8 cellular contexts compared by ENCODE assay signal in the genomic region with DNA sequence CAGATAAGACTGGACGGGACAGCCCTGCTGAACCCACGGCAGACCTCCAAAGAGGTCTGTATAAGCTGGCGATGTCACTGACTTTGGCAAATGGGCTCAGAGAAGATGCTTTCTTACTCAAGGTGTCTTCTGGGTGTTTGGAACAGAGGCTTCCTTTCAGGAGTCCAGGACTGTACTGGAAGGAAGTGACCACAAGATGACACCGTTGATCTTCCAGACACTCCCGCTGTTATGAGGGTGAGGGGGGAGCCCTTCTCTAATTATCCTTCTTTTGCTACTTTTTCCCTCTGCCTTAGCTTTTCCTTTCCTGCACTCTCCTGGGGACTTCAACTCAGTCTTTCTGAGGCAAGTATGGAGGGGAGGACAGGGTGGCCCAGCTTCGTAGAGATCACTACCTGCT.
DNase-seq lines count a peak whose midpoint lies in the region; ATAC-seq, FAIRE-seq and TF ChIP-seq lines count a peak whose summit lies in the region.

No MANE protein-coding gene starts in this region.

- intact Hi-C loops in kidney (cut with DNase I) (no loop called here), vagina (cut with DNase I) (no loop called here)

- H3K36me3 ChIP-seq in WERI-Rb-1: no peaks in the 10 kb centered on the region
- no peaks in the 10 kb centered on the region for H3K36me3 ChIP-seq in kidney (ENCODE audit: control insufficient read depth in 1 of 2, insufficient read depth in 2 of 2, low read length in 2 of 2)
- H3K36me3 ChIP-seq in vagina: no peaks in the 10 kb centered on the region

- H3K27me3 ChIP-seq in WERI-Rb-1 (ENCODE audit: insufficient read depth, low read depth, severe bottlenecking) (no peaks in the 10 kb centered on the region), vagina (no peaks in the 10 kb centered on the region)

- H3K4me3 ChIP-seq in WERI-Rb-1 (ENCODE audit: low read depth, low read length): no peak overlapping the region
- peak overlapping the region; percentile 2 to 39 for H3K4me3 ChIP-seq in kidney (ENCODE audit: low read length in 2 of 2)
- peak overlapping the region in 1 of 2 donors; percentile 25 for H3K4me3 ChIP-seq in vagina

- peak; percentile 50 for DNase-seq in 8988T
- DNase-seq in G401 (ENCODE audit: low spot score): peak; percentile 3
- DNase-seq in WERI-Rb-1: peak; percentile 41
- DNase-seq in kidney: no peak
- no peak for DNase-seq in vagina (ENCODE audit: extremely low spot score in 2 of 2)
- no peak for DNase-seq in GM19238 (ENCODE audit: insufficient read length, low spot score)

- H3K9me3 ChIP-seq in WERI-Rb-1 (ENCODE audit: severe bottlenecking) (no peaks in the 10 kb centered on the region), kidney (ENCODE audit: control insufficient read depth in 1 of 2, low read length in 2 of 2) (no peaks in the 10 kb centered on the region), vagina (no peaks in the 10 kb centered on the region)

- TF ChIP-seq CTCF in WERI-Rb-1 (IDR thresholded peaks at IDR 0.05; ENCODE audit: low read depth, low read length) (peak; percentile 89), kidney (IDR thresholded peaks at IDR 0.05; ENCODE audit: borderline replicate concordance, extremely low read depth, insufficient read depth) (peak; percentile 12), vagina (IDR thresholded peaks at IDR 0.05) (no peak)

- no peak overlapping the region for H3K27ac ChIP-seq in WERI-Rb-1
- no peak overlapping the region for H3K27ac ChIP-seq in kidney (ENCODE audit: low read depth in 2 of 2, low read length in 2 of 2)
- no peak overlapping the region for H3K27ac ChIP-seq in vagina

- no peak for FAIRE-seq in kidney (lab: Jason Lieb, UNC)

- no peak for ATAC-seq in HG02870 (IDR thresholded peaks at IDR 0.05; ENCODE audit: unreplicated experiment)
- no peak for ATAC-seq in GM18858 (IDR thresholded peaks at IDR 0.05; ENCODE audit: unreplicated experiment)

- H3K9ac ChIP-seq in kidney (ENCODE audit: low read length in 2 of 2): no peak overlapping the region

- H3K4me1 ChIP-seq in kidney (ENCODE audit: control insufficient read depth in 1 of 2, insufficient read depth in 1 of 2, low read depth in 1 of 2, low read length in 2 of 2) (no peaks in the 10 kb centered on the region), vagina (peaks cover 10% of the 10 kb centered on the region)

- in situ Hi-C loops in G401 (cut with HindIII; ENCODE audit: low sequenced_read_pairs): no loop called here

- no peak for TF ChIP-seq POLR2A in vagina (IDR thresholded peaks at IDR 0.05)

Comparison
In these comparisons a context has a peak if more than half of its experiments do, and no peak if none do; other contexts are left out.
1. DNase-seq: peak in 8988T (single experiment), G401 (single experiment) and WERI-Rb-1 (single experiment); none in kidney (single experiment), vagina (0 of 2) and GM19238 (single experiment).
2. CTCF ChIP-seq: peak in WERI-Rb-1 (single experiment) and kidney (single experiment); none in vagina (0 of 3).